Comparison of ENCODE assay signal across 19 cellular contexts in the genomic region with DNA sequence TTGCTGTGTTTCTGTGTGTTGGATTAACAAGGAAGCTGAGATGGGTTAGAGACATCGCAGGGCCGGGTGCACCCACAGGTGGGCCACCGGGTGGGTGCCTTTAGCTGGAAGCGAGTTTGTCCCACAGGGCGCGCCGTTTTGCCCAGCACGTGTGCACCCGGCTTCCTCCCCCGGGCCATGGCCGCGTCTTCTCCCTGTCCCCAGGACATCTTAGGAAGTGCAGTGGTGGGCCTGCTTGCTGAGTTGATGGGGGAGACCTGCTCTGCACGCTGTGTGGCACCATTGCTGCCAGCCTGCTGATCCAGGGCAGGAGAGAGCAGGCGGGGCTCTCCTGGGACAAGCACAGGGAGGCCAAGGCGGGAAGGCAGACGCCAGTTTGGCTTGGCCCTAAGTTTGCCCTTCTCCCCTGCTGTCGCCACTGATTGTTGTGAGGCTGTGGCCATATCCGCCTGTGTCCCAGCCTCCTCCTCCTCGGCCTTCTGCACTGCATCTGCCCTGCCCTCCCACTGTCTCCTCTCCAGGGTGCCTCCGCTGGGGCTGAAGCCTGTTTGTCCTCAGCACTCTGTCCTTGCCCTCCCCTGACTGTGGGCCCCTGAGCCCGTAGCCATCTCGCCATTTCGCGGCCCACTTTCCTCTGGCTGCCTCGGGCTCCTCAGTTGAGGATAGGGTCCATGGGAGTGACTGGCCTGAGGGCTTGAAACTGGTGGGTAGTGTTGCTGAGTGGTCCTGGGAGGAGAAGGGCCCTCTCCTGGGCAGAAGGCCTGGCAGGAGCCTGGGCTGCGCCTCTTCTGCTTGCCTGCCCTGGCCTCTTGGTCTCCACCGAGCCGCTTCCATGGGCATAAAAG.
"Had no signal": no experiment of that assay in that cellular context is flagged by ENCODE, and none has a peak within 500 bp of the region (broad histone marks: within the 10 kb centered on the region; RNA-seq: fewer than 3 reads in every experiment).

No MANE protein-coding gene starts in this region.

- DNase-seq: activated CD4-positive, alpha-beta memory T cell treated with anti-CD3 and anti-CD28 coated beads, Interleukin-2, amount 10 ng/mL, durations not matched to agents 7 days and 5 days; activated CD4-positive, alpha-beta T cell treated with anti-CD3 and anti-CD28 coated beads for 36 hours; activated naive CD4-positive, alpha-beta T cell treated with anti-CD3 and anti-CD28 coated beads, Interleukin-2, amount 10 ng/mL, durations not matched to agents 7 days and 5 days; activated T-cell treated with anti-CD3 and anti-CD28 coated beads, Interleukin-2, amount 50 U/mL, for 4 hours; adrenal gland; cerebellar nuclear complex; cortex of kidney; heart left ventricle; left ventricle myocardium inferior; natural killer cell; nucleus accumbens; sigmoid colon; stimulated activated CD8-positive, alpha-beta memory T cell treated with anti-CD3 and anti-CD28 coated beads, Interleukin-4, amount 100 ng/mL, for 48 hours; stimulated activated naive CD4-positive, alpha-beta T cell treated with Interleukin-2 at 50 U/mL for 16 hours; SW 1271; tibial artery; uterus had no signal

- H3K9me3 ChIP-seq: adrenal gland, heart left ventricle, left ventricle myocardium inferior, sigmoid colon, tibial artery, uterus had no signal

- H3K36me3 ChIP-seq: uterus had no signal

- ATAC-seq: activated CD4-positive, alpha-beta T cell treated with anti-CD3 and anti-CD28 coated beads for 36 hours; activated T-cell treated with anti-CD3 and anti-CD28 coated beads, Interleukin-2, amount 50 U/mL, for 4 hours; natural killer cell had no signal

- H3K4me3 ChIP-seq: adrenal gland, heart left ventricle, left ventricle myocardium inferior, sigmoid colon, tibial artery, uterus had no signal

- H3K27me3 ChIP-seq: adrenal gland, heart left ventricle, sigmoid colon, tibial artery, uterus had no signal

- FAIRE-seq: bronchial epithelial cell, frontal cortex had no signal

- H3K4me1 ChIP-seq: adrenal gland, heart left ventricle, sigmoid colon, tibial artery, uterus had no signal

- H3K27ac ChIP-seq: adrenal gland, heart left ventricle, left ventricle myocardium inferior, sigmoid colon, tibial artery, uterus had no signal
